Comparison of ENCODE assay signal across 9 cellular contexts in genomic region chr20:56511926-56512325, GRCh38. TPM values are rescaled to one million over a fixed set of nuclear protein-coding genes. Genes with fewer than 3 reads are reported as not detected.
"Had no signal": no experiment of that assay in that cellular context is flagged by ENCODE, and none has a peak within 500 bp of the region (broad histone marks: within the 10 kb centered on the region; RNA-seq: fewer than 3 reads in every experiment).

No MANE protein-coding gene starts in this region.

- H3K27ac Mint-ChIP-seq: HFFc6, IgD-negative memory B cell had no signal

- H3K9ac ChIP-seq: GM23248 had no signal

- H2AFZ ChIP-seq: GM23248 had no signal

- H3K27ac ChIP-seq: GM23248 had no signal

- ATAC-seq: HCT116 had no signal

- H3K4me3 ChIP-seq: GM23248, HAP-1 had no signal

- H3K4me1 ChIP-seq: HAP-1 had no signal

- DNase-seq: GM23248, GOT3, H7, HFFc6 had no signal

- H3K4me3 Mint-ChIP-seq: HFFc6, IgD-negative memory B cell had no signal

- H3K27me3 Mint-ChIP-seq: IgD-negative memory B cell had no signal

- H3K9me3 ChIP-seq: HAP-1 had no signal

- H3K9me3 Mint-ChIP-seq: HFFc6, IgD-negative memory B cell had no signal

RNA-seq across cellular contexts. Expression of gene FAM209A, which starts 12.6 kb away (rescaled TPM):
- total RNA-seq: GM23248, H4 had no signal
- polyA plus RNA-seq: GM23248, IgD-negative memory B cell had no signal

RNA-seq across cellular contexts. Expression of gene FAM209B, which starts 21.1 kb away (rescaled TPM):
- total RNA-seq: GM23248, H4, HT-29 had no signal
- polyA plus RNA-seq: GM23248 had no signal
